Comparison of ENCODE assay signal across 17 cellular contexts in genomic region chr1:107620753-107621152, GRCh38.
DNase-seq lines count a peak whose midpoint lies in the region; ATAC-seq and TF ChIP-seq lines count a peak whose summit lies in the region.
"Had no signal": no experiment of that assay in that cellular context is flagged by ENCODE, and none has a peak within 500 bp of the region (broad histone marks: within the 10 kb centered on the region; RNA-seq: fewer than 3 reads in every experiment).

No MANE protein-coding gene starts in this region.

- 80 to 89% (median 87%) methylated on average over 1 of the region's 1 CpG for WGBS in ovary, 3 donors

- DNase-seq in RPMI8226 (peak; percentile 13), SHP77 (lab: John Stamatoyannopoulos, UW) (no peak), sciatic nerve (ENCODE audit: low spot score) (no peak), ovary (no peak), inferior parietal cortex (ENCODE audit: extremely low spot score) (no peak)
- DNase-seq: CD4-positive, alpha-beta T cell; Kasumi-1; NCI-H1105; NCI-H187; NCI-H446 treated with DMSO at 0.1 percent for 48 hours; NCI-H774; Peyer's patch; SHP77 treated with DMSO at 0.1 percent for 48 hours; T-helper 1 cell had no signal

- TF ChIP-seq EP300 in ovary (IDR thresholded peaks at IDR 0.05), result no peak

- TF ChIP-seq POLR2A in ovary (IDR thresholded peaks at IDR 0.05), result no peak

- H3K9me3 ChIP-seq in ovary, result no peaks in the 10 kb centered on the region
- H3K9me3 ChIP-seq: Peyer's patch had no signal

- H3K4me3 ChIP-seq in ovary, result no peak overlapping the region
- H3K4me3 ChIP-seq: Peyer's patch had no signal

- H3K36me3 ChIP-seq in ovary, result no peaks in the 10 kb centered on the region

- ATAC-seq in GM19043 (IDR thresholded peaks at IDR 0.05; ENCODE audit: low read depth, unreplicated experiment) (peak; percentile 41), HG02678 (IDR thresholded peaks at IDR 0.05; ENCODE audit: unreplicated experiment) (peak; percentile 56), sciatic nerve (no peak)
- ATAC-seq: SK-N-SH treated with all-trans-retinoic acid at 6 μM for 48 hours had no signal

- no peaks in the 10 kb centered on the region for H3K4me1 ChIP-seq in ovary (ENCODE audit: insufficient read depth)
- H3K4me1 ChIP-seq: Peyer's patch had no signal

- TF ChIP-seq CTCF in ovary (IDR thresholded peaks at IDR 0.05), result no peak

- no peaks in the 10 kb centered on the region for H3K27me3 ChIP-seq in ovary
- H3K27me3 ChIP-seq: Peyer's patch had no signal

- intact Hi-C loops in sciatic nerve (cut with DNase I), result no loop called here
- intact Hi-C loops in ovary (cut with DNase I), result no loop called here

- no peak overlapping the region for H3K27ac ChIP-seq in ovary
- H3K27ac ChIP-seq: Peyer's patch had no signal
